In the genomic region with DNA sequence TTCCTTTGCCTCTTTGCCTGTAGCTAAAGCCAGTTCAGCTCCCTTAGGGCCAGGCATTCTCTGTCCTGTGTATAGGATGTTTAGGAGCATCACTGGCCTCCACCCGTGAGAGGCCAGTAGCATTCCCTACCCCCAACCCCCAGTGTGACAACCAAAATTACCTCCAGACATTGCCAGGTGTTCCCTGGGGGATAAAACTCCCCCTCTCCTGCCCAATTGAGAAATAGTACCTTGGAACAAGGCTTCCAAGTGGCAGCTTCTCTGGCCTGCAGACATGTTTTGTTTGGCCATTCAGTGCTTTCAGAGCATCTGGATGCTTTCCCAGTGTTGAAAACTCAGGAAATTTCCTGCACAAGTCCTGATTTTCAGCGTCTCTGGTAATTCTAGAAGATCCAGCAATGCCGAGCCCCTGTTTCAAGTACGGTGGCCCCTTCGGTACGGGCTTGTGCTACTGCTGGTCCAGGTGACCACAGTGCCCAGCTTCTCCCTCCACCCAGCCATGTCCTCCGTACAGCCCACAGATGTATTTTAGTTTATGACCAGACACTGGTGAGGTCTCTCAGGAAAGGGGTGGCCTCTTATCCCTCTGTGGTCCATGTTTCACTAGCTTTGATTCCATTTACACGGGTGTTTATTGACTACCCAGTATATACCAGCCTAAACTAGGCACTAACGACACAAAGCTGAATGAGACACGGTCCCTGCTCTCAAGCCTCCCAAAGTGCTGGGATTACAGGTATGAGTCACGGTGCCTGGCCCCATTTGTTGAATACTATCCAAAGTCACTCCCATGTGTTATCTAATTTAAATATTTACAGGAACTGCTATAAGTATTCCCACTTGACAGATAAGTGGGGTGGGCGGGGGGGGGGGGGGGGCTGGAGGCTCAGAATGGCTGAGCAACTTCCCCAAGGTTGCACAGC, we compare ENCODE assay signal across 10 cellular contexts.
DNase-seq lines count a peak whose midpoint lies in the region; ATAC-seq and TF ChIP-seq lines count a peak whose summit lies in the region.
"Had no signal": no experiment of that assay in that cellular context is flagged by ENCODE, and none has a peak within 500 bp of the region (broad histone marks: within the 10 kb centered on the region; RNA-seq: fewer than 3 reads in every experiment).

No MANE protein-coding gene starts in this region.

- intact Hi-C loops in CD4-positive, alpha-beta T cell (cut with DNase I, micrococcal nuclease) = no loop called here

- no peaks in the 10 kb centered on the region for H3K27me3 Mint-ChIP-seq in CD4-positive, alpha-beta T cell

- H3K79me2 ChIP-seq in hepatocyte = no peaks in the 10 kb centered on the region

- no peak for TF ChIP-seq CTCF in hepatocyte (IDR thresholded peaks at IDR 0.05; ENCODE audit: poor library complexity)
- TF ChIP-seq CTCF in CD4-positive, alpha-beta T cell (IDR thresholded peaks at IDR 0.05) = no peak

- no peak overlapping the region for H3K4me3 ChIP-seq in hepatocyte

- POLR2A ChIA-PET in CD4-positive, alpha-beta T cell (lab: Charles Lee) = no interaction called here

- H3K36me3 ChIP-seq in hepatocyte (replicated peaks; ENCODE audit: insufficient read depth, low read depth) = no peaks in the 10 kb centered on the region

- H3K4me1 ChIP-seq in hepatocyte (ENCODE audit: insufficient read depth) = peaks cover 11% of the 10 kb centered on the region

- no peaks in the 10 kb centered on the region for H3K9me2 ChIP-seq in hepatocyte (replicated peaks; ENCODE audit: insufficient read depth)

- H3K27me3 ChIP-seq in hepatocyte = no peaks in the 10 kb centered on the region
- no peaks in the 10 kb centered on the region for H3K27me3 ChIP-seq in CD4-positive, alpha-beta T cell (ENCODE audit: control insufficient read depth, insufficient read depth, low read length)

- WGBS in hepatocyte (ENCODE audit: low lambda C conversion rate, missing lambda C conversion rate) = 41% methylated on average over 12 of the region's 12 CpGs

- no peak overlapping the region for H3K27ac Mint-ChIP-seq in CD4-positive, alpha-beta T cell

- peak overlapping the region; percentile 30 for H2AFZ ChIP-seq in hepatocyte

- no peaks in the 10 kb centered on the region for H3K4me1 Mint-ChIP-seq in CD4-positive, alpha-beta T cell (ENCODE audit: low read depth)

- H3K27ac ChIP-seq in hepatocyte = peak overlapping the region; percentile 87
- H3K27ac ChIP-seq in temporal lobe (ENCODE audit: low read depth, low read length) = peak overlapping the region; percentile 69
- H3K27ac ChIP-seq in CD4-positive, alpha-beta T cell (ENCODE audit: low read depth, low read length) = no peak overlapping the region

- no peaks in the 10 kb centered on the region for H4K20me1 ChIP-seq in hepatocyte (ENCODE audit: insufficient read depth, poor library complexity, severe bottlenecking)

- H3K9me3 Mint-ChIP-seq in CD4-positive, alpha-beta T cell = no peaks in the 10 kb centered on the region

- no peak overlapping the region for H3K4me3 Mint-ChIP-seq in CD4-positive, alpha-beta T cell

- CTCF ChIA-PET in CD4-positive, alpha-beta T cell (lab: Charles Lee) = no interaction called here

- no peak for ATAC-seq in GM18520 (IDR thresholded peaks at IDR 0.05; ENCODE audit: unreplicated experiment)
- no peak for ATAC-seq in CD4-positive, alpha-beta T cell (ENCODE audit: poor library complexity)

- H3K4me2 ChIP-seq in hepatocyte = peak overlapping the region; percentile 62

- H3K36me3 Mint-ChIP-seq in CD4-positive, alpha-beta T cell (ENCODE audit: low read depth) = no peaks in the 10 kb centered on the region

- peak; percentile 48 for DNase-seq in HuH-7 (ENCODE audit: low spot score)
- DNase-seq in astrocyte of the hippocampus (ENCODE audit: low read depth, low spot score) = peak; percentile 83
- peak; percentile 66 for DNase-seq in hepatocyte (ENCODE audit: low spot score)
- no peak for DNase-seq in NCI-H1048 (lab: John Stamatoyannopoulos, UW)
- no peak for DNase-seq in CD4-positive, alpha-beta T cell
- DNase-seq: activated T-cell treated with anti-CD3 and anti-CD28 coated beads, Interleukin-2, amount 50 U/mL, for 48 hours; GF-D8; T1000 had no signal

- H3K9me3 ChIP-seq in hepatocyte (ENCODE audit: low read depth) = no peaks in the 10 kb centered on the region
- no peaks in the 10 kb centered on the region for H3K9me3 ChIP-seq in CD4-positive, alpha-beta T cell (ENCODE audit: control insufficient read depth, low read length)

Comparison
In these comparisons a context has a peak if more than half of its experiments do, and no peak if none do; other contexts are left out.
1. DNase-seq: peak in HuH-7 (single experiment), astrocyte of the hippocampus (single experiment) and hepatocyte (single experiment); none in NCI-H1048 (single experiment) and CD4-positive, alpha-beta T cell (0 of 10).